In genomic region chr18:21991081-21991534, GRCh38 we compare ENCODE assay signal across 20 cellular contexts.
DNase-seq lines count a peak whose midpoint lies in the region; ATAC-seq, FAIRE-seq and TF ChIP-seq lines count a peak whose summit lies in the region.
"Had no signal": no experiment of that assay in that cellular context is flagged by ENCODE, and none has a peak within 500 bp of the region (broad histone marks: within the 10 kb centered on the region; RNA-seq: fewer than 3 reads in every experiment).

No MANE protein-coding gene starts in this region.

- no peaks in the 10 kb centered on the region for H4K20me1 ChIP-seq in H1 (replicated peaks in 1 of 2; ENCODE audit: control insufficient read depth in 1 of 2, insufficient read depth in 2 of 2, low read length in 2 of 2)
- H4K20me1 ChIP-seq: BLaER1 treated with 17β-estradiol and CSF1 and Interleukin-3, amounts not matched to agents 10 nM and 100 nM had no signal

- no peaks in the 10 kb centered on the region for H3K79me1 ChIP-seq in H1 (ENCODE audit: low read depth, low read length)

- BruUV-seq in Calu3 (replicated peaks; lab: Mats Ljungman, UMichigan): no TSS peak

- 0 out of 2 replicates have a peak overlapping the region, but pooled peaks have one; percentile 5 for H2BK15ac ChIP-seq in H1 (ENCODE audit: low read length)

- TF ChIP-seq CTCF in H1 (IDR thresholded peaks at IDR 0.05; ENCODE audit: control extremely low read depth in 1 of 3, insufficient read depth in 1 of 3, low read depth in 1 of 3, low read length in 3 of 3) (no peak), lung (IDR thresholded peaks at IDR 0.05; ENCODE audit: control extremely low read depth, extremely low read depth) (no peak), Calu3 (IDR thresholded peaks at IDR 0.05; ENCODE audit: unreplicated experiment) (no peak)

- no peaks in the 10 kb centered on the region for H3K36me3 Mint-ChIP-seq in Calu3 (ENCODE audit: insufficient read depth, unreplicated experiment)
- H3K36me3 Mint-ChIP-seq: natural killer cell had no signal

- no peak overlapping the region for H4K5ac ChIP-seq in H1 (ENCODE audit: insufficient read length, low read depth, low read length)

- H3K4me1 ChIP-seq in H1 (replicated peaks in 1 of 4; ENCODE audit: control insufficient read depth in 3 of 4, insufficient read depth in 4 of 4, low read length in 3 of 4): peaks cover 0 to 9% (median 4%) of the 10 kb centered on the region in 4 experiments; a peak in 3 of 7 replicates
- H3K4me1 ChIP-seq in lung (ENCODE audit: control insufficient read depth in 2 of 2, insufficient read depth in 2 of 2, low read length in 2 of 2): peaks cover 0 to 4% of the 10 kb centered on the region in 2 donors
- H3K4me1 ChIP-seq: colonic mucosa had no signal

- peak overlapping the region; percentile 78; the same call in 1 of the 2 replicates for H2BK5ac ChIP-seq in H1 (ENCODE audit: low read depth, low read length)

- no peaks in the 10 kb centered on the region for H3K27me3 Mint-ChIP-seq in Calu3 (ENCODE audit: unreplicated experiment)

- H3K14ac ChIP-seq in H1 (ENCODE audit: insufficient read length): no peak overlapping the region

- H2AFZ ChIP-seq in H1 (ENCODE audit: low read length): peak overlapping the region; percentile 43; the same call in 1 of the 2 replicates

- no peak overlapping the region for H3K56ac ChIP-seq in H1 (replicated peaks; ENCODE audit: insufficient read length, low read depth, low read length)

- H3K4me3 Mint-ChIP-seq in Calu3 (ENCODE audit: low read depth, unreplicated experiment): no peak overlapping the region
- H3K4me3 Mint-ChIP-seq: natural killer cell had no signal

- no peak overlapping the region for H3K27ac Mint-ChIP-seq in Calu3 (ENCODE audit: unreplicated experiment)
- H3K27ac Mint-ChIP-seq: natural killer cell had no signal

- POLR2A ChIA-PET in H1 (lab: Charles Lee; ENCODE audit: partially characterized antibody): interaction anchor here (1.2 kb wide), 2 partner anchors 8 to 10 kb away, joined by 3 read pairs; no protein-coding TSS in a partner anchor

- H3K4me3 ChIP-seq in H1 (ENCODE audit: extremely low read depth in 1 of 4, insufficient read depth in 2 of 4, low read depth in 3 of 4, low read length in 4 of 4) (peak overlapping the region in 1 of 4 experiments; percentile 2; a peak in 1 of 8 replicates), lung (no peak overlapping the region)
- H3K4me3 ChIP-seq: BLaER1 treated with 17β-estradiol and CSF1 and Interleukin-3, amounts not matched to agents 10 nM and 100 nM; colonic mucosa had no signal

- no peaks in the 10 kb centered on the region for H3K36me3 ChIP-seq in H1 (ENCODE audit: control insufficient read depth in 2 of 4, insufficient read depth in 4 of 4, low read length in 3 of 4)
- H3K36me3 ChIP-seq in lung (ENCODE audit: control insufficient read depth in 2 of 2, insufficient read depth in 2 of 2, low read length in 2 of 2): no peaks in the 10 kb centered on the region
- H3K36me3 ChIP-seq: BLaER1 treated with 17β-estradiol and CSF1 and Interleukin-3, amounts not matched to agents 10 nM and 100 nM; colonic mucosa had no signal

- TF ChIP-seq RAD21 in H1 (IDR thresholded peaks at IDR 0.05 in 1 of 2, conservative IDR thresholded peaks at IDR 0.05 in 1 of 2; ENCODE audit: low read depth in 2 of 2, low read length in 2 of 2): no peak

- DNase-seq in left ventricle myocardium superior: no peak
- no peak for DNase-seq in left cardiac atrium
- DNase-seq in H1 (ENCODE audit: low read depth in 1 of 2, low spot score in 2 of 2): peak in 1 of 2 experiments; percentile 44
- DNase-seq in lung (ENCODE audit: low spot score): peak; percentile 42
- no peak for DNase-seq in Calu3
- DNase-seq in NCI-H748 (lab: John Stamatoyannopoulos, UW; ENCODE audit: unreplicated experiment): no peak
- DNase-seq: activated CD4-positive, alpha-beta T cell treated with anti-CD3 and anti-CD28 coated beads, Interleukin-2, amount 50 U/mL, for 1 hour; activated gamma-delta T cell treated with Interleukin-2 at 50 U/mL for 16 hours; anterior cingulate cortex; colonic mucosa; DMS 273 treated with DMSO at 0.1 percent for 48 hours; natural killer cell; NCI-H187 treated with DMSO at 0.1 percent for 48 hours; SW 1271 had no signal

- peak overlapping the region; percentile 29; the same call in 1 of the 2 replicates for H2BK12ac ChIP-seq in H1 (ENCODE audit: low read depth, low read length)

- H2BK20ac ChIP-seq in H1 (ENCODE audit: low read length): peak overlapping the region; percentile 23; the same call in 1 of the 2 replicates

- H3K9me3 ChIP-seq in H1 (ENCODE audit: insufficient read depth in 2 of 2, low read depth in 1 of 2, low read length in 1 of 2) (no peaks in the 10 kb centered on the region), lung (ENCODE audit: control insufficient read depth in 2 of 2, insufficient read depth in 1 of 2, low read length in 1 of 2) (no peaks in the 10 kb centered on the region)
- H3K9me3 ChIP-seq: BLaER1 treated with 17β-estradiol and CSF1 and Interleukin-3, amounts not matched to agents 10 nM and 100 nM; colonic mucosa had no signal

- FAIRE-seq in H1 (lab: Jason Lieb, UNC): peak; percentile 24
- FAIRE-seq: frontal cortex, GM12891, TTC549 had no signal

- H3K9me3 Mint-ChIP-seq in Calu3 (ENCODE audit: low read depth, unreplicated experiment): no peaks in the 10 kb centered on the region
- H3K9me3 Mint-ChIP-seq: natural killer cell had no signal

- H4K8ac ChIP-seq in H1 (ENCODE audit: extremely low read depth, insufficient read depth, low read length): no peak overlapping the region

- peak overlapping the region; percentile 48; the same call in 1 of the 2 replicates for H3K18ac ChIP-seq in H1 (ENCODE audit: extremely low read depth, low read length)

- H3K23ac ChIP-seq in H1 (ENCODE audit: insufficient read length): no peak overlapping the region

- no peaks in the 10 kb centered on the region for H3K23me2 ChIP-seq in H1 (ENCODE audit: low read depth, low read length)

- WGBS in H1 (ENCODE audit: extremely low coverage in 1 of 2, insufficient coverage in 1 of 2, insufficient read length in 1 of 2, insufficient replicate concordance in 2 of 2, low coverage in 1 of 2, low lambda C conversion rate in 2 of 2, missing lambda C conversion rate in 1 of 2), 2 experiments: 78% methylated on average over 1 of the region's 1 CpG; no CpG with 5 or more reads in 1 of the 2 experiments
- 41 to 62% methylated on average over 1 of the region's 1 CpG for WGBS in lung, 2 donors

- H2AK5ac ChIP-seq in H1 (ENCODE audit: low read depth, low read length): no peak overlapping the region

- ATAC-seq in left ventricle myocardium superior (peak; percentile 32), left cardiac atrium (no peak), lung (ENCODE audit: insufficient read depth, low FRiP score) (peak; percentile 19), GM21528 (IDR thresholded peaks at IDR 0.05; ENCODE audit: low FRiP score, unreplicated experiment) (no peak), HG03280 (IDR thresholded peaks at IDR 0.05; ENCODE audit: unreplicated experiment) (no peak)
- ATAC-seq: natural killer cell had no signal

- H3K4me1 Mint-ChIP-seq in Calu3 (ENCODE audit: low read depth, unreplicated experiment): peaks cover 16% of the 10 kb centered on the region
- H3K4me1 Mint-ChIP-seq: natural killer cell had no signal

- TF ChIP-seq POLR2A in H1 (IDR thresholded peaks at IDR 0.05; ENCODE audit: control extremely low read depth in 1 of 2, low read depth in 2 of 2, low read length in 2 of 2): no peak

- no peak overlapping the region for H3K4ac ChIP-seq in H1 (replicated peaks; ENCODE audit: insufficient read length, low read depth, low read length)

- CTCF ChIA-PET in H1 (lab: Charles Lee; ENCODE audit: partially characterized antibody) (interaction anchor here (0.8 to 2.0 kb wide), 3 partner anchors 9 to 488 kb away, joined by 3 to 6 read pairs (median 3); no protein-coding TSS in a partner anchor), Calu3 (lab: Charles Lee) (no interaction called here)

- H3K79me2 ChIP-seq in H1 (ENCODE audit: control insufficient read depth in 1 of 2, insufficient read depth in 2 of 2, low read length in 2 of 2): no peaks in the 10 kb centered on the region

- H3K4me2 ChIP-seq in H1 (ENCODE audit: insufficient read depth in 1 of 2, low read depth in 2 of 2, low read length in 2 of 2): peak overlapping the region; percentile 24 to 74

- H2BK120ac ChIP-seq in H1 (replicated peaks; ENCODE audit: low read depth, low read length): no peak overlapping the region

- intact Hi-C loops in left ventricle myocardium superior (cut with micrococcal nuclease): loop anchor here (10.0 kb wide), 1 partner anchor 174 kb away; the partner anchor contains the start of gene GATA6
- intact Hi-C loops in left cardiac atrium (cut with DNase I): loop anchor here in 1 of 2 donors (10.0 kb wide), 1 partner anchor 574 kb away; no protein-coding TSS in a partner anchor
- intact Hi-C loops in Calu3 (cut with micrococcal nuclease; ENCODE audit: unreplicated experiment): loop anchor here (10.0 kb wide), 1 partner anchor 114 kb away; no protein-coding TSS in a partner anchor

- H3K27ac ChIP-seq in H1 (ENCODE audit: low read depth, low read length) (no peak overlapping the region), lung (ENCODE audit: low read depth in 1 of 2, low read length in 1 of 2) (peak overlapping the region in 1 of 2 donors; percentile 17)
- H3K27ac ChIP-seq: BLaER1 treated with 17β-estradiol and CSF1 and Interleukin-3, amounts not matched to agents 10 nM and 100 nM; colonic mucosa had no signal

- no peak overlapping the region for H3K9ac ChIP-seq in H1 (replicated peaks in 1 of 4; ENCODE audit: extremely low read depth in 1 of 4, low read depth in 3 of 4, low read length in 3 of 4)
- H3K9ac ChIP-seq: BLaER1 treated with 17β-estradiol and CSF1 and Interleukin-3, amounts not matched to agents 10 nM and 100 nM had no signal

- no peak overlapping the region for H4K91ac ChIP-seq in H1 (replicated peaks; ENCODE audit: insufficient read length, low read length)

- no peak for TF ChIP-seq EP300 in H1 (IDR thresholded peaks at IDR 0.05; ENCODE audit: borderline replicate concordance in 1 of 2, low read depth in 2 of 2, low read length in 2 of 2)

- H3K27me3 ChIP-seq in H1 (replicated peaks in 1 of 4; ENCODE audit: control insufficient read depth in 3 of 4, extremely low read depth in 1 of 4, insufficient read depth in 3 of 4, low read length in 3 of 4) (no peaks in the 10 kb centered on the region; a peak in 2 of 7 replicates), lung (ENCODE audit: control insufficient read depth, insufficient read depth) (no peaks in the 10 kb centered on the region)
- H3K27me3 ChIP-seq: BLaER1 treated with 17β-estradiol and CSF1 and Interleukin-3, amounts not matched to agents 10 nM and 100 nM; colonic mucosa had no signal

TF ChIP-seq in H1, 55 proteins besides CTCF, POLR2A, EP300 and RAD21 (continues in another document):
- peak; percentile 80 for TF ChIP-seq ASH2L (IDR thresholded peaks at IDR 0.05; ENCODE audit: low read length)
- no peak for TF ChIP-seq SUZ12 (IDR thresholded peaks at IDR 0.05; ENCODE audit: low read length)
- TF ChIP-seq E2F6 (IDR thresholded peaks at IDR 0.05): no peak

Comparison
In these comparisons a context has a peak if more than half of its experiments do, and no peak if none do; other contexts are left out.
1. ATAC-seq: peak in left ventricle myocardium superior (single experiment) and lung (single experiment); none in left cardiac atrium (0 of 2), GM21528 (single experiment) and HG03280 (single experiment).